ENCODE assay signal across 22 cellular contexts in the genomic region with DNA sequence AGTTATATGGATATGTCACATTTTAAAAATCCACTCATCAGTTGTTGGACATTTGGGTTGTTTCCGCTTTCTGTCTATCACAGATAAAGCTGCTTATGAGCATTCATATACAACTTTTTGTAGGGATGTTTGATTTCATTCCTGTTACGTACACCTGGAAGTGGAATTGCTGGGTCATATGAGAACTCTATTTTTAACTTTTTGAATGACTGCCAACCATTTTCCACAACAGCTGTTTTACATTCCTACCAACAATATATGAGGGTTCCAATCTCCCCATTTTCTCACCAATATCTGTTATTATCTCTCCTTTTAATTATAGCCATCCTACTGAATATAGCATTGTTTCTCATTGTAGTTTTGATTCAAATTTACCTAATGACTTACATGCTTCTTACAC.
DNase-seq lines count a peak whose midpoint lies in the region; ATAC-seq, FAIRE-seq and TF ChIP-seq lines count a peak whose summit lies in the region.
"Had no signal": no experiment of that assay in that cellular context is flagged by ENCODE, and none has a peak within 500 bp of the region (broad histone marks: within the 10 kb centered on the region; RNA-seq: fewer than 3 reads in every experiment).

No MANE protein-coding gene starts in this region.

- no peaks in the 10 kb centered on the region for H3K4me1 ChIP-seq in astrocyte (ENCODE audit: insufficient read depth, low read length)

- DNase-seq in GM12892 (ENCODE audit: insufficient read length) (no peak), HCEC 1CT (peak; percentile 14), astrocyte (ENCODE audit: low read depth) (peak; percentile 12), fibroblast of pulmonary artery (ENCODE audit: low read depth) (peak; percentile 35), putamen (ENCODE audit: low spot score) (no peak), NCI-H524 (lab: John Stamatoyannopoulos, UW) (no peak)
- DNase-seq: AML-193, DMS153, KG1, MV-4-11, NCI-H1417 treated with DMSO at 0.1 percent for 48 hours, NCI-H1930, NCI-H446 treated with DMSO at 0.1 percent for 48 hours, NCI-H748 treated with DMSO at 0.1 percent for 48 hours, PC-3 had no signal

- no peaks in the 10 kb centered on the region for H4K20me1 ChIP-seq in astrocyte (ENCODE audit: insufficient read depth, low read length)

- no peak for TF ChIP-seq POLR2A in GM12892 (IDR thresholded peaks at IDR 0.05; ENCODE audit: low read depth, low read length)

- no peaks in the 10 kb centered on the region for H3K79me2 ChIP-seq in astrocyte (ENCODE audit: insufficient read depth, low read length)

- H3K9ac ChIP-seq in astrocyte (ENCODE audit: low read length): no peak overlapping the region

- no peaks in the 10 kb centered on the region for H3K9me3 ChIP-seq in astrocyte (ENCODE audit: insufficient read depth, low read depth, low read length)

- no peak overlapping the region for H3K4me3 Mint-ChIP-seq in astrocyte (ENCODE audit: unreplicated experiment)
- H3K4me3 Mint-ChIP-seq: CD14-positive monocyte, GM23338 had no signal

- no peak overlapping the region for H2AFZ ChIP-seq in astrocyte (ENCODE audit: low read depth, low read length)
- H2AFZ ChIP-seq: GM23338 had no signal

- H3K36me3 Mint-ChIP-seq in astrocyte (ENCODE audit: low read depth, unreplicated experiment): peaks cover 3% of the 10 kb centered on the region

- TF ChIP-seq CTCF in astrocyte (IDR thresholded peaks at IDR 0.05; ENCODE audit: insufficient read depth, low read depth, low read length): no peak
- no peak for TF ChIP-seq CTCF in fibroblast of pulmonary artery (IDR thresholded peaks at IDR 0.05; ENCODE audit: low read length, missing control alignments)

- FAIRE-seq in GM12892 (lab: Jason Lieb, UNC): peak; percentile 24
- FAIRE-seq in astrocyte (lab: Jason Lieb, UNC): no peak
- FAIRE-seq: GM12878, GM18507 had no signal

- no peak overlapping the region for H3K4me3 ChIP-seq in astrocyte (ENCODE audit: insufficient read depth, low read depth, low read length)
- no peak overlapping the region for H3K4me3 ChIP-seq in fibroblast of pulmonary artery (replicated peaks; ENCODE audit: low read depth, low read length)
- H3K4me3 ChIP-seq: GM12878, GM23338, SJCRH30 had no signal

- H3K4me1 Mint-ChIP-seq in astrocyte (ENCODE audit: low read depth, unreplicated experiment): peaks cover 7% of the 10 kb centered on the region
- H3K4me1 Mint-ChIP-seq: CD14-positive monocyte had no signal

- H3K27me3 Mint-ChIP-seq in astrocyte (ENCODE audit: low read depth, unreplicated experiment): no peaks in the 10 kb centered on the region

- no peak overlapping the region for H3K27ac Mint-ChIP-seq in astrocyte (ENCODE audit: unreplicated experiment)
- H3K27ac Mint-ChIP-seq: CD14-positive monocyte, GM23338 had no signal

- no peaks in the 10 kb centered on the region for H3K9me3 Mint-ChIP-seq in astrocyte (ENCODE audit: unreplicated experiment)
- H3K9me3 Mint-ChIP-seq: CD14-positive monocyte, GM23338 had no signal

- no peak overlapping the region for H3K4me2 ChIP-seq in astrocyte (ENCODE audit: low read length)
- H3K4me2 ChIP-seq: GM23338 had no signal

- no peaks in the 10 kb centered on the region for H3K36me3 ChIP-seq in astrocyte (ENCODE audit: insufficient read depth, low read length)

- no peaks in the 10 kb centered on the region for H3K27me3 ChIP-seq in astrocyte (ENCODE audit: insufficient read depth, low read length)
- H3K27me3 ChIP-seq: SJCRH30 had no signal

- H3K27ac ChIP-seq in astrocyte (ENCODE audit: low read depth, low read length): no peak overlapping the region
- H3K27ac ChIP-seq: RWPE1, SJCRH30 had no signal

- ATAC-seq in GM19397 (IDR thresholded peaks at IDR 0.05; ENCODE audit: unreplicated experiment): no peak
- ATAC-seq: GM12878, GM23338, PC-3 had no signal

Comparison
In these comparisons a context has a peak if more than half of its experiments do, and no peak if none do; other contexts are left out.
1. DNase-seq: peak in HCEC 1CT (single experiment), astrocyte (single experiment) and fibroblast of pulmonary artery (single experiment); none in GM12892 (single experiment), putamen (single experiment) and NCI-H524 (0 of 2).